20 cellular contexts compared by ENCODE assay signal in genomic region chr1:18316764-18317163, GRCh38.
DNase-seq lines count a peak whose midpoint lies in the region; TF ChIP-seq lines count a peak whose summit lies in the region.
"Had no signal": no experiment of that assay in that cellular context is flagged by ENCODE, and none has a peak within 500 bp of the region (broad histone marks: within the 10 kb centered on the region; RNA-seq: fewer than 3 reads in every experiment).

No MANE protein-coding gene starts in this region.

- intact Hi-C loops in ovary (cut with DNase I) = no loop called here

- no peak for TF ChIP-seq EP300 in ovary (IDR thresholded peaks at IDR 0.05)

- H3K4me2 ChIP-seq in hepatocyte = no peak overlapping the region
- no peak overlapping the region for H3K4me2 ChIP-seq in Karpas-422 (ENCODE audit: low read depth, low read length, poor library complexity, severe bottlenecking)
- H3K4me2 ChIP-seq: A549; BLaER1 treated with 17β-estradiol and CSF1 and Interleukin-3, amounts not matched to agents 10 nM and 100 nM had no signal

- H3K79me2 ChIP-seq in hepatocyte = no peaks in the 10 kb centered on the region
- H3K79me2 ChIP-seq in Karpas-422 (ENCODE audit: low read length) = no peaks in the 10 kb centered on the region

- no peaks in the 10 kb centered on the region for H3K4me1 ChIP-seq in hepatocyte (ENCODE audit: insufficient read depth)
- no peaks in the 10 kb centered on the region for H3K4me1 ChIP-seq in Karpas-422 (ENCODE audit: low read length)
- H3K4me1 ChIP-seq in ovary (ENCODE audit: insufficient read depth) = no peaks in the 10 kb centered on the region
- H3K4me1 ChIP-seq: A549, BE2C, HAP-1 had no signal

- no peaks in the 10 kb centered on the region for H3K27me3 ChIP-seq in hepatocyte
- H3K27me3 ChIP-seq in Karpas-422 (ENCODE audit: low read length) = no peaks in the 10 kb centered on the region
- H3K27me3 ChIP-seq in ovary = no peaks in the 10 kb centered on the region
- H3K27me3 ChIP-seq: BE2C; BLaER1 treated with 17β-estradiol and CSF1 and Interleukin-3, amounts not matched to agents 10 nM and 100 nM had no signal

- TF ChIP-seq POLR2A in ovary (IDR thresholded peaks at IDR 0.05) = no peak

- H3K9ac ChIP-seq in Karpas-422 (ENCODE audit: low read length) = no peak overlapping the region
- H3K9ac ChIP-seq: BLaER1 treated with 17β-estradiol and CSF1 and Interleukin-3, amounts not matched to agents 10 nM and 100 nM had no signal

- no peaks in the 10 kb centered on the region for H3K9me2 ChIP-seq in hepatocyte (replicated peaks; ENCODE audit: insufficient read depth)
- H3K9me2 ChIP-seq in Karpas-422 (replicated peaks; ENCODE audit: insufficient read depth, low read length) = no peaks in the 10 kb centered on the region

- H3K27ac ChIP-seq in hepatocyte (no peak overlapping the region), Karpas-422 (ENCODE audit: low read length) (no peak overlapping the region), ovary (no peak overlapping the region)
- H3K27ac ChIP-seq: A549; BLaER1 treated with 17β-estradiol and CSF1 and Interleukin-3, amounts not matched to agents 10 nM and 100 nM had no signal

- H3K36me3 ChIP-seq in hepatocyte (replicated peaks; ENCODE audit: insufficient read depth, low read depth) (no peaks in the 10 kb centered on the region), Karpas-422 (ENCODE audit: insufficient read depth, low read length) (no peaks in the 10 kb centered on the region), ovary (no peaks in the 10 kb centered on the region)
- H3K36me3 ChIP-seq: BE2C; BLaER1 treated with 17β-estradiol and CSF1 and Interleukin-3, amounts not matched to agents 10 nM and 100 nM; HAP-1 had no signal

- H2AFZ ChIP-seq in hepatocyte = no peak overlapping the region
- H2AFZ ChIP-seq in Karpas-422 (ENCODE audit: low read length) = no peak overlapping the region

- DNase-seq in HT-29 (ENCODE audit: low spot score) = peak; percentile 9
- DNase-seq in hepatocyte (ENCODE audit: low spot score) = peak; percentile 13
- DNase-seq in mucosa of gallbladder (ENCODE audit: low spot score) = peak; percentile 84
- no peak for DNase-seq in Karpas-422
- no peak for DNase-seq in ovary
- no peak for DNase-seq in kidney tubule cell (ENCODE audit: low spot score)
- DNase-seq: 8988T; ACHN; AML-193; BE2C; CD4-positive, alpha-beta T cell; CD8-positive, alpha-beta memory T cell; DMS53; DMS79 treated with DMSO at 0.1 percent for 48 hours; GF-D8; GOT3; HFFc6 had no signal

- H3K9me3 ChIP-seq in hepatocyte (ENCODE audit: low read depth) = no peaks in the 10 kb centered on the region
- no peaks in the 10 kb centered on the region for H3K9me3 ChIP-seq in Karpas-422 (ENCODE audit: low read length)
- H3K9me3 ChIP-seq in ovary = peaks cover 0 to 3% of the 10 kb centered on the region in 2 donors
- H3K9me3 ChIP-seq: A549, BE2C, HAP-1 had no signal

- H4K20me1 ChIP-seq in hepatocyte (ENCODE audit: insufficient read depth, poor library complexity, severe bottlenecking) (no peaks in the 10 kb centered on the region), Karpas-422 (ENCODE audit: insufficient read depth, low read depth, low read length) (no peaks in the 10 kb centered on the region)
- H4K20me1 ChIP-seq: BLaER1 treated with 17β-estradiol and CSF1 and Interleukin-3, amounts not matched to agents 10 nM and 100 nM had no signal

- WGBS in hepatocyte (ENCODE audit: low lambda C conversion rate, missing lambda C conversion rate) = 45% methylated on average over 3 of the region's 3 CpGs
- WGBS in ovary, 3 donors = 30 to 46% (median 34%) methylated on average over 3 of the region's 3 CpGs

- TF ChIP-seq CTCF in hepatocyte (IDR thresholded peaks at IDR 0.05; ENCODE audit: poor library complexity) (no peak), ovary (IDR thresholded peaks at IDR 0.05) (no peak)

- H3K4me3 ChIP-seq in hepatocyte (no peak overlapping the region), Karpas-422 (ENCODE audit: low read length) (no peak overlapping the region), ovary (no peak overlapping the region)
- H3K4me3 ChIP-seq: A549; BLaER1 treated with 17β-estradiol and CSF1 and Interleukin-3, amounts not matched to agents 10 nM and 100 nM; HAP-1 had no signal

Comparison
In these comparisons a context has a peak if more than half of its experiments do, and no peak if none do; other contexts are left out.
1. DNase-seq: peak in HT-29 (single experiment), hepatocyte (single experiment) and mucosa of gallbladder (single experiment); none in Karpas-422 (single experiment), ovary (0 of 5) and kidney tubule cell (single experiment).